ENCODE assay signal across 25 cellular contexts in the genomic region with DNA sequence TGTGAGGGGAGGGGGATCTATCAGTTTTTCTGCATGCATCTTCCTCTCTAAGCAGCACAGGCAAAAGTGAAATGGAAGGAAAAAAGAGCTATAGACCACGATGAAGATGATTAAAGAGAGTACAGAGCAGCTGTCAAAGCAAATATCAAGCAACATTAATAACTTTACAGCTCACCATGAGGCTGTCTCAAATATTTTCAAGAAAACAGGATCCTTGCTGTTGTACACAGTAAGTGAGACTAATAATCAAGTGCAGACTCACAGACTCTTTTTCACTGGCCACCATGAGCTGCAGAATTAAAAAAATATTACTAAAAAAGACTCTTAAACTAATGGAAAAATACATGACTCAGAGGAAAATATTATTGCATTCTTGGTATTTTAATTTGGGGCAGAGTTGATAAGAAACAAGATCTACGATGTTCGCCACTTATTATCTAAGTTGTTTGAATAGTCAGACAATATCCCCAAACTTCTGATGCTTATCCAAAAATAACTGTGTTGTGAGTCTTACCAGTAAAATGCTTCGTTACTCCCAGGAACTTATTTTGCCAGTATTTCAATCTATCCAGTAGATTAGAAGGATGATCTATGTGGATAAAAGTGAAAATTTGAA.
DNase-seq lines count a peak whose midpoint lies in the region; ATAC-seq, FAIRE-seq and TF ChIP-seq lines count a peak whose summit lies in the region.
"Had no signal": no experiment of that assay in that cellular context is flagged by ENCODE, and none has a peak within 500 bp of the region (broad histone marks: within the 10 kb centered on the region; RNA-seq: fewer than 3 reads in every experiment).

No MANE protein-coding gene starts in this region.

- H3K4me1 Mint-ChIP-seq in astrocyte (ENCODE audit: low read depth, unreplicated experiment) (no peaks in the 10 kb centered on the region), nephron (no peaks in the 10 kb centered on the region)
- no peaks in the 10 kb centered on the region for H3K4me1 Mint-ChIP-seq in activated T-helper 1 cell treated with anti-CD3 and anti-CD28 coated beads, Interleukin-12 subunit alpha, Interleukin-12 subunit beta, Interleukin-2, Interleukin-4 antibody, amounts not matched to agents 30 ng/mL and 10 ng/mL and 1 ng/mL, durations not matched to agents 14 hours and 24 hours and 36 hours (ENCODE audit: low read depth)
- H3K4me1 Mint-ChIP-seq: CD4-positive, alpha-beta memory T cell had no signal

- H3K9me3 ChIP-seq in PC-9 (ENCODE audit: insufficient read depth, low read depth) (no peaks in the 10 kb centered on the region), astrocyte (ENCODE audit: insufficient read depth, low read depth, low read length) (no peaks in the 10 kb centered on the region)
- H3K9me3 ChIP-seq: BLaER1 treated with 17β-estradiol and CSF1 and Interleukin-3, amounts not matched to agents 10 nM and 100 nM; Caco-2; HAP-1 had no signal

- TF ChIP-seq CTCF in PC-9 (conservative IDR thresholded peaks at IDR 0.05) = no peak
- TF ChIP-seq CTCF in astrocyte (IDR thresholded peaks at IDR 0.05; ENCODE audit: insufficient read depth, low read depth, low read length) = no peak
- TF ChIP-seq CTCF in nephron (IDR thresholded peaks at IDR 0.05; ENCODE audit: unreplicated experiment in 3 of 3) = no peak

- POLR2A ChIA-PET in PC-9 (lab: Charles Lee; ENCODE audit: unreplicated experiment) = interaction anchor here (0.6 kb wide), 1 partner anchor 1357 kb away, joined by 3 read pairs; no protein-coding TSS in a partner anchor

- no peaks in the 10 kb centered on the region for H3F3A ChIP-seq in PC-9 (ENCODE audit: insufficient read depth, low read depth)

- no peaks in the 10 kb centered on the region for H3K36me3 ChIP-seq in PC-9 (ENCODE audit: low read depth)
- no peaks in the 10 kb centered on the region for H3K36me3 ChIP-seq in astrocyte (ENCODE audit: insufficient read depth, low read length)
- H3K36me3 ChIP-seq: BLaER1 treated with 17β-estradiol and CSF1 and Interleukin-3, amounts not matched to agents 10 nM and 100 nM; HAP-1 had no signal

- no peaks in the 10 kb centered on the region for H3K27me3 Mint-ChIP-seq in astrocyte (ENCODE audit: low read depth, unreplicated experiment)
- no peaks in the 10 kb centered on the region for H3K27me3 Mint-ChIP-seq in nephron (ENCODE audit: low read depth)
- H3K27me3 Mint-ChIP-seq in activated T-helper 1 cell treated with anti-CD3 and anti-CD28 coated beads, Interleukin-12 subunit alpha, Interleukin-12 subunit beta, Interleukin-2, Interleukin-4 antibody, amounts not matched to agents 30 ng/mL and 10 ng/mL and 1 ng/mL, durations not matched to agents 14 hours and 24 hours and 36 hours (ENCODE audit: insufficient read depth) = no peaks in the 10 kb centered on the region

- H3K27me3 ChIP-seq in PC-9 (ENCODE audit: insufficient read depth, low read depth) (no peaks in the 10 kb centered on the region), astrocyte (ENCODE audit: insufficient read depth, low read length) (no peaks in the 10 kb centered on the region)
- H3K27me3 ChIP-seq: BLaER1 treated with 17β-estradiol and CSF1 and Interleukin-3, amounts not matched to agents 10 nM and 100 nM had no signal

- no peak overlapping the region for H3K4me3 ChIP-seq in PC-9
- H3K4me3 ChIP-seq in astrocyte (ENCODE audit: insufficient read depth, low read depth, low read length) = no peak overlapping the region
- H3K4me3 ChIP-seq: BLaER1 treated with 17β-estradiol and CSF1 and Interleukin-3, amounts not matched to agents 10 nM and 100 nM; GM23248; HAP-1 had no signal

- H3K4me1 ChIP-seq in PC-9 (replicated peaks; ENCODE audit: insufficient read depth) (no peaks in the 10 kb centered on the region), astrocyte (ENCODE audit: insufficient read depth, low read length) (no peaks in the 10 kb centered on the region)
- H3K4me1 ChIP-seq: BLaER1 treated with 17β-estradiol and CSF1 and Interleukin-3, amounts not matched to agents 10 nM and 100 nM; Caco-2; HAP-1 had no signal

- DNase-seq in PC-9 (no peak), astrocyte (ENCODE audit: low read depth) (peak; percentile 63), NCI-H82 (lab: John Stamatoyannopoulos, UW) (no peak), Kasumi-1 (lab: John Stamatoyannopoulos, UW) (no peak)
- DNase-seq in activated T-helper 1 cell treated with anti-CD3 and anti-CD28 coated beads, Interleukin-12 subunit alpha, Interleukin-12 subunit beta, Interleukin-2, Interleukin-4 antibody, amounts not matched to agents 30 ng/mL and 10 ng/mL and 1 ng/mL, durations not matched to agents 14 hours and 24 hours and 36 hours (ENCODE audit: low spot score) = no peak
- DNase-seq: Caco-2; CD4-positive, alpha-beta memory T cell; DMS 273 treated with DMSO at 0.1 percent for 48 hours; DND-41; GM23248; KBM-7; NCI-H1105; NCI-H146; NCI-H2029 treated with DMSO at 0.1 percent for 48 hours; NCI-H2171; NCI-H345; NCI-H524; OCI-M1; Right ventricle myocardium superior had no signal

- no peak for ATAC-seq in HG03432 (IDR thresholded peaks at IDR 0.05; ENCODE audit: unreplicated experiment)

- H2AFZ ChIP-seq in PC-9 (peak overlapping the region; percentile 18; the same call in 1 of the 2 replicates), astrocyte (ENCODE audit: low read depth, low read length) (no peak overlapping the region)
- H2AFZ ChIP-seq: GM23248 had no signal

- BruUV-seq in PC-9 (replicated peaks; lab: Mats Ljungman, UMichigan) = no TSS peak

- H3K79me2 ChIP-seq in PC-9 (ENCODE audit: low read depth) (no peaks in the 10 kb centered on the region), astrocyte (ENCODE audit: insufficient read depth, low read length) (no peaks in the 10 kb centered on the region)

- H3K4me3 Mint-ChIP-seq in astrocyte (ENCODE audit: unreplicated experiment) (no peak overlapping the region), nephron (no peak overlapping the region)
- no peak overlapping the region for H3K4me3 Mint-ChIP-seq in activated T-helper 1 cell treated with anti-CD3 and anti-CD28 coated beads, Interleukin-12 subunit alpha, Interleukin-12 subunit beta, Interleukin-2, Interleukin-4 antibody, amounts not matched to agents 30 ng/mL and 10 ng/mL and 1 ng/mL, durations not matched to agents 14 hours and 24 hours and 36 hours
- H3K4me3 Mint-ChIP-seq: CD4-positive, alpha-beta memory T cell had no signal

- H3K4me2 ChIP-seq in PC-9 (no peak overlapping the region), astrocyte (ENCODE audit: low read length) (no peak overlapping the region)
- H3K4me2 ChIP-seq: BLaER1 treated with 17β-estradiol and CSF1 and Interleukin-3, amounts not matched to agents 10 nM and 100 nM had no signal

- H3K36me3 Mint-ChIP-seq in astrocyte (ENCODE audit: low read depth, unreplicated experiment) (no peaks in the 10 kb centered on the region), nephron (ENCODE audit: low read depth) (no peaks in the 10 kb centered on the region)
- H3K36me3 Mint-ChIP-seq in activated T-helper 1 cell treated with anti-CD3 and anti-CD28 coated beads, Interleukin-12 subunit alpha, Interleukin-12 subunit beta, Interleukin-2, Interleukin-4 antibody, amounts not matched to agents 30 ng/mL and 10 ng/mL and 1 ng/mL, durations not matched to agents 14 hours and 24 hours and 36 hours (ENCODE audit: low read depth) = no peaks in the 10 kb centered on the region
- H3K36me3 Mint-ChIP-seq: CD4-positive, alpha-beta memory T cell had no signal

- H3K9me3 Mint-ChIP-seq in astrocyte (ENCODE audit: unreplicated experiment) = no peaks in the 10 kb centered on the region
- no peaks in the 10 kb centered on the region for H3K9me3 Mint-ChIP-seq in nephron
- H3K9me3 Mint-ChIP-seq in activated T-helper 1 cell treated with anti-CD3 and anti-CD28 coated beads, Interleukin-12 subunit alpha, Interleukin-12 subunit beta, Interleukin-2, Interleukin-4 antibody, amounts not matched to agents 30 ng/mL and 10 ng/mL and 1 ng/mL, durations not matched to agents 14 hours and 24 hours and 36 hours = no peaks in the 10 kb centered on the region
- H3K9me3 Mint-ChIP-seq: CD4-positive, alpha-beta memory T cell had no signal

- CTCF ChIA-PET in PC-9 (lab: Charles Lee) = no interaction called here

- no peak for FAIRE-seq in astrocyte (lab: Jason Lieb, UNC)
- FAIRE-seq: G401.6, GM18507 had no signal

- no peaks in the 10 kb centered on the region for H3K9me2 ChIP-seq in PC-9 (ENCODE audit: insufficient read depth)

- no peak overlapping the region for H3K27ac Mint-ChIP-seq in astrocyte (ENCODE audit: unreplicated experiment)
- peak overlapping the region in 2 of 3 experiments; percentile 4 to 18 for H3K27ac Mint-ChIP-seq in nephron
- H3K27ac Mint-ChIP-seq in activated T-helper 1 cell treated with anti-CD3 and anti-CD28 coated beads, Interleukin-12 subunit alpha, Interleukin-12 subunit beta, Interleukin-2, Interleukin-4 antibody, amounts not matched to agents 30 ng/mL and 10 ng/mL and 1 ng/mL, durations not matched to agents 14 hours and 24 hours and 36 hours = no peak overlapping the region
- H3K27ac Mint-ChIP-seq: CD4-positive, alpha-beta memory T cell had no signal

- no peaks in the 10 kb centered on the region for H4K20me1 ChIP-seq in PC-9 (ENCODE audit: insufficient read depth)
- H4K20me1 ChIP-seq in astrocyte (ENCODE audit: insufficient read depth, low read length) = no peaks in the 10 kb centered on the region
- H4K20me1 ChIP-seq: BLaER1 treated with 17β-estradiol and CSF1 and Interleukin-3, amounts not matched to agents 10 nM and 100 nM had no signal

- intact Hi-C loops in PC-9 (cut with micrococcal nuclease; ENCODE audit: unreplicated experiment) = no loop called here
- intact Hi-C loops in activated T-helper 1 cell treated with anti-CD3 and anti-CD28 coated beads, Interleukin-12 subunit alpha, Interleukin-12 subunit beta, Interleukin-2, Interleukin-4 antibody, amounts not matched to agents 30 ng/mL and 10 ng/mL and 1 ng/mL, durations not matched to agents 14 hours and 24 hours and 36 hours (cut with micrococcal nuclease) = no loop called here

- H3K27ac ChIP-seq in PC-9 = no peak overlapping the region
- H3K27ac ChIP-seq in astrocyte (ENCODE audit: low read depth, low read length) = no peak overlapping the region
- H3K27ac ChIP-seq: BLaER1 treated with 17β-estradiol and CSF1 and Interleukin-3, amounts not matched to agents 10 nM and 100 nM; GM23248 had no signal

- no peak overlapping the region for H3K9ac ChIP-seq in astrocyte (ENCODE audit: low read length)
- H3K9ac ChIP-seq: BLaER1 treated with 17β-estradiol and CSF1 and Interleukin-3, amounts not matched to agents 10 nM and 100 nM; GM23248 had no signal

Comparison
In these comparisons a context has a peak if more than half of its experiments do, and no peak if none do; other contexts are left out.
1. H3K27ac Mint-ChIP-seq: peak in nephron (2 of 3); none in astrocyte (single experiment) and activated T-helper 1 cell treated with anti-CD3 and anti-CD28 coated beads, Interleukin-12 subunit alpha, Interleukin-12 subunit beta, Interleukin-2, Interleukin-4 antibody, amounts not matched to agents 30 ng/mL and 10 ng/mL and 1 ng/mL, durations not matched to agents 14 hours and 24 hours and 36 hours (single experiment).